20 cellular contexts compared by ENCODE assay signal in the genomic region with DNA sequence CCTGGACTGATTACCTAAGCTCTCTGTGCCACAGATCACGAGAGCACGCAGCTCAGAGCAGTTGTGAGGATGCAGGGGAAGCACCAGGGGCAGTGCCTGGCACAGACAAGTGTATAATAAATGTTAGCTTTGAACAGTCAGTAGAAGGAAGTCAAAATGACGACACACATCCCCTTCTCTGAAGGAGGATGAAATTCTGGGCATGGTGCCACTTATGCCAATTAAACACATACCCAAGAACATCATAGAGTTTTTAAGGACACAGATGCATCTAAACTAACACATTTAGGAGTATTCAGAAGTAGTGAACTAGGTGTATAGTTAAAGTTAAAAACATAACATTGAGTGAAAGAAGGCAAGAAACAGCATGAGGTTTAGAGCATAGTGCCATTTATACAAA. TPM values are rescaled to one million over a fixed set of nuclear protein-coding genes. Genes with fewer than 3 reads are reported as not detected.
DNase-seq lines count a peak whose midpoint lies in the region; ATAC-seq and TF ChIP-seq lines count a peak whose summit lies in the region.
"Had no signal": no experiment of that assay in that cellular context is flagged by ENCODE, and none has a peak within 500 bp of the region (broad histone marks: within the 10 kb centered on the region; RNA-seq: fewer than 3 reads in every experiment).

No MANE protein-coding gene starts in this region.

- TF ChIP-seq CTCF in VCaP (conservative IDR thresholded peaks at IDR 0.05) = no peak

- DNase-seq in Right ventricle myocardium inferior (ENCODE audit: missing footprints) (peak; percentile 11), cardiac septum (ENCODE audit: low spot score) (no peak), GF-D8 (lab: John Stamatoyannopoulos, UW) (peak; percentile 25), superior temporal gyrus (ENCODE audit: extremely low spot score) (peak; percentile 23)
- no peak for DNase-seq in stimulated activated CD4-positive, alpha-beta T cell treated with anti-CD3 and anti-CD28 coated beads, Interleukin-4, amount 100 ng/mL, for 24 hours
- DNase-seq: BE2C; CD4-positive, alpha-beta T cell; DMS53; NCI-H1417 treated with DMSO at 0.1 percent for 48 hours; NCI-H187 treated with DMSO at 0.1 percent for 48 hours; NCI-H774; SJCRH30; SW 1271 had no signal

- no peak for ATAC-seq in Right ventricle myocardium inferior
- no peak for ATAC-seq in HG03571 (IDR thresholded peaks at IDR 0.05; ENCODE audit: unreplicated experiment)
- ATAC-seq: K562 had no signal

- H3K27ac ChIP-seq in VCaP = peak overlapping the region; percentile 78
- H3K27ac ChIP-seq: RWPE1, SJCRH30 had no signal

- intact Hi-C loops in Right ventricle myocardium inferior (cut with DNase I) = no loop called here
- intact Hi-C loops in cardiac septum (cut with DNase I) = no loop called here

RNA-seq across cellular contexts. Expression of a gene that starts 25.0 kb away (rescaled TPM):
- 0.60 TPM for total RNA-seq in Right ventricle myocardium inferior
- total RNA-seq in cardiac septum = 0.27 TPM
- total RNA-seq: H1; K562; NCI-H460; T-helper 2 cell treated with Interferon-gamma antibody and Interleukin-4, amounts not matched to agents 100 ng/mL and 5 ng/mL, for 36 hours had no signal

RNA-seq across cellular contexts. Expression of a gene that starts 39.2 kb away (rescaled TPM):
- total RNA-seq in Right ventricle myocardium inferior = 22.9 TPM
- 22.1 TPM for total RNA-seq in cardiac septum

RNA-seq across cellular contexts. Expression of a gene that starts 39.9 kb away (rescaled TPM):
- total RNA-seq in Right ventricle myocardium inferior = 3.2 TPM
- 3.5 TPM for total RNA-seq in cardiac septum

RNA-seq across cellular contexts. Expression of a gene that starts 56.6 kb away (rescaled TPM):
- total RNA-seq in Right ventricle myocardium inferior = 30.4 TPM
- total RNA-seq in cardiac septum = 26.8 TPM

RNA-seq across cellular contexts. Expression of a gene that starts 56.9 kb away (rescaled TPM):
- 10.4 TPM for total RNA-seq in Right ventricle myocardium inferior
- 10.6 TPM for total RNA-seq in cardiac septum

Comparison
In these comparisons a context has a peak if more than half of its experiments do, and no peak if none do; other contexts are left out.
1. DNase-seq: peak in Right ventricle myocardium inferior (single experiment), GF-D8 (single experiment) and superior temporal gyrus (single experiment); none in cardiac septum (single experiment) and stimulated activated CD4-positive, alpha-beta T cell treated with anti-CD3 and anti-CD28 coated beads, Interleukin-4, amount 100 ng/mL, for 24 hours (single experiment).